36 cellular contexts compared by ENCODE assay signal in the genomic region with DNA sequence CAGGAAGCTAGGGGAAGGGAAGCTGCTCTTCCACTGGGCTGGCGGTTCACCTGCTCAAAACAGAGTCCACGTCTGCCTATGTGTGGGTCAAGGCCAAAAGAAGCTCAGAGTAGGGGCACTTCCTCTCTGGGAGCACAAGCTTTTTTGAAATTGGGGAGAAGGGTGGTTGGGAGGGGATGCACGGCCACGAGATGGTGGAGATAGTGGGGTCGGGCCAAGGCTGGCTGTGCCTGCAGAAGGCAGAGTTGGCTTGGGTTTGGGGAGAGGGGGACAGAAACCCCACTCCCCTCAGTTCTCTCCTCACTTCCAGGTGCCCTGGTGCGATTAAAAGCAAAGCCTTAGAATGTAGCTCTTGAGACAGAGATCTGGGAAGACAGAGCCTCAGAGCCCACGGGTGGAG. TPM values are rescaled to one million over a fixed set of nuclear protein-coding genes. Genes with fewer than 3 reads are reported as not detected.
"Had no signal": no experiment of that assay in that cellular context is flagged by ENCODE, and none has a peak within 500 bp of the region (broad histone marks: within the 10 kb centered on the region; RNA-seq: fewer than 3 reads in every experiment).

No MANE protein-coding gene starts in this region.

- H3K4me3 Mint-ChIP-seq: activated CD4-positive, alpha-beta memory T cell treated with anti-CD3 and anti-CD28 coated beads for 36 hours; activated CD4-positive, alpha-beta T cell treated with anti-CD3 and anti-CD28 coated beads for 36 hours; activated CD4-positive, alpha-beta T cell treated with anti-CD3 and anti-CD28 coated beads, Interleukin-2, amount 10 ng/mL, durations not matched to agents 24 days and 14 days; activated CD8-positive, alpha-beta memory T cell treated with anti-CD3 and anti-CD28 coated beads, Interleukin-2, amount 10 ng/mL, durations not matched to agents 7 days and 5 days; activated CD8-positive, alpha-beta T cell treated with anti-CD3 and anti-CD28 coated beads, Interleukin-2, amount 10 ng/mL, durations not matched to agents 7 days and 5 days; activated naive CD4-positive, alpha-beta T cell treated with anti-CD3 and anti-CD28 coated beads for 36 hours; activated naive CD4-positive, alpha-beta T cell treated with anti-CD3 and anti-CD28 coated beads, Interleukin-2, amount 50 U/mL, for 24 hours; activated naive CD8-positive, alpha-beta T cell treated with anti-CD3 and anti-CD28 coated beads for 36 hours; activated naive CD8-positive, alpha-beta T cell treated with anti-CD3 and anti-CD28 coated beads, Interleukin-2, amount 50 U/mL, for 24 hours; activated T-helper 1 cell treated with anti-CD3 and anti-CD28 coated beads, Interleukin-12 subunit alpha, Interleukin-12 subunit beta, Interleukin-2, Interleukin-4 antibody, amounts not matched to agents 30 ng/mL and 10 ng/mL and 1 ng/mL, durations not matched to agents 14 hours and 24 hours and 36 hours had no signal

- H3K4me1 Mint-ChIP-seq: activated CD4-positive, alpha-beta T cell treated with anti-CD3 and anti-CD28 coated beads for 36 hours; activated CD4-positive, alpha-beta T cell treated with anti-CD3 and anti-CD28 coated beads, Interleukin-2, amount 10 ng/mL, durations not matched to agents 24 days and 14 days; activated CD8-positive, alpha-beta memory T cell treated with anti-CD3 and anti-CD28 coated beads, Interleukin-2, amount 10 ng/mL, durations not matched to agents 7 days and 5 days; activated naive CD4-positive, alpha-beta T cell treated with anti-CD3 and anti-CD28 coated beads, Interleukin-2, amount 50 U/mL, for 24 hours; activated naive CD8-positive, alpha-beta T cell treated with anti-CD3 and anti-CD28 coated beads for 36 hours; activated naive CD8-positive, alpha-beta T cell treated with anti-CD3 and anti-CD28 coated beads, Interleukin-2, amount 50 U/mL, for 24 hours had no signal

- ATAC-seq: activated CD4-positive, alpha-beta T cell treated with anti-CD3 and anti-CD28 coated beads for 36 hours; activated CD8-positive, alpha-beta memory T cell treated with anti-CD3 and anti-CD28 coated beads, Interleukin-2, amount 10 ng/mL, durations not matched to agents 7 days and 5 days; activated CD8-positive, alpha-beta T cell treated with anti-CD3 and anti-CD28 coated beads, Interleukin-2, amount 10 ng/mL, durations not matched to agents 7 days and 5 days; activated naive CD8-positive, alpha-beta T cell treated with anti-CD3 and anti-CD28 coated beads, Interleukin-2, amount 50 U/mL, for 24 hours; body of pancreas; gastroesophageal sphincter; heart right ventricle had no signal

- H3K27ac Mint-ChIP-seq: activated CD4-positive, alpha-beta memory T cell treated with anti-CD3 and anti-CD28 coated beads for 36 hours; activated CD4-positive, alpha-beta T cell treated with anti-CD3 and anti-CD28 coated beads for 36 hours; activated CD4-positive, alpha-beta T cell treated with anti-CD3 and anti-CD28 coated beads, Interleukin-2, amount 10 ng/mL, durations not matched to agents 24 days and 14 days; activated CD8-positive, alpha-beta memory T cell treated with anti-CD3 and anti-CD28 coated beads, Interleukin-2, amount 10 ng/mL, durations not matched to agents 7 days and 5 days; activated CD8-positive, alpha-beta T cell treated with anti-CD3 and anti-CD28 coated beads, Interleukin-2, amount 10 ng/mL, durations not matched to agents 7 days and 5 days; activated naive CD4-positive, alpha-beta T cell treated with anti-CD3 and anti-CD28 coated beads for 36 hours; activated naive CD4-positive, alpha-beta T cell treated with anti-CD3 and anti-CD28 coated beads, Interleukin-2, amount 50 U/mL, for 24 hours; activated naive CD8-positive, alpha-beta T cell treated with anti-CD3 and anti-CD28 coated beads for 36 hours; activated naive CD8-positive, alpha-beta T cell treated with anti-CD3 and anti-CD28 coated beads, Interleukin-2, amount 50 U/mL, for 24 hours; activated T-helper 1 cell treated with anti-CD3 and anti-CD28 coated beads, Interleukin-12 subunit alpha, Interleukin-12 subunit beta, Interleukin-2, Interleukin-4 antibody, amounts not matched to agents 30 ng/mL and 10 ng/mL and 1 ng/mL, durations not matched to agents 14 hours and 24 hours and 36 hours; activated T-helper 2 cell treated with anti-CD3 and anti-CD28 coated beads, Interferon-gamma antibody, Interleukin-2, Interleukin-4, amounts not matched to agents 10 μg/mL and 5 μg/mL and 100 μg/mL, durations not matched to agents 14 hours and 24 hours and 36 hours had no signal

- DNase-seq: activated CD4-positive, alpha-beta memory T cell treated with anti-CD3 and anti-CD28 coated beads for 36 hours; activated CD4-positive, alpha-beta T cell treated with anti-CD3 and anti-CD28 coated beads for 36 hours; activated CD4-positive, alpha-beta T cell treated with anti-CD3 and anti-CD28 coated beads, Interleukin-2, amount 10 ng/mL, durations not matched to agents 24 days and 14 days; activated CD4-positive, CD25-positive, alpha-beta regulatory T cell; activated CD4-positive, CD25-positive, alpha-beta regulatory T cell treated with anti-CD3 and anti-CD28 coated beads, Interleukin-2, amount 50 U/mL, for 72 hours; activated CD8-positive, alpha-beta memory T cell treated with anti-CD3 and anti-CD28 coated beads, Interleukin-2, amount 10 ng/mL, durations not matched to agents 7 days and 5 days; activated CD8-positive, alpha-beta memory T cell treated with anti-CD3 and anti-CD28 coated beads, Interleukin-2, amount 50 U/mL, for 4 hours; activated CD8-positive, alpha-beta T cell treated with anti-CD3 and anti-CD28 coated beads, Interleukin-2, amount 10 ng/mL, durations not matched to agents 7 days and 5 days; activated effector memory CD4-positive, alpha-beta T cell treated with anti-CD3 and anti-CD28 coated beads, Interleukin-2, amount 50 U/mL, for 16 hours; activated naive CD4-positive, alpha-beta T cell treated with anti-CD3 and anti-CD28 coated beads for 36 hours; activated naive CD8-positive, alpha-beta T cell treated with anti-CD3 and anti-CD28 coated beads for 36 hours; activated naive CD8-positive, alpha-beta T cell treated with anti-CD3 and anti-CD28 coated beads, Interleukin-2, amount 50 U/mL, for 24 hours; activated T-cell treated with anti-CD3 and anti-CD28 coated beads, Interleukin-2, amount 50 U/mL, for 1 hour; activated T-cell treated with anti-CD3 and anti-CD28 coated beads, Interleukin-2, amount 50 U/mL, for 48 hours; adrenal gland; amygdala; aorta; body of pancreas; central memory CD4-positive, alpha-beta T cell; cerebellar nuclear complex; colonic mucosa; effector CD8-positive, alpha-beta T cell; esophagus squamous epithelium; foreskin melanocyte; heart right ventricle; T-helper 2 cell had no signal

- H3K27me3 ChIP-seq: body of pancreas had no signal

- H3K36me3 Mint-ChIP-seq: activated CD4-positive, alpha-beta memory T cell treated with anti-CD3 and anti-CD28 coated beads for 36 hours; activated CD8-positive, alpha-beta memory T cell treated with anti-CD3 and anti-CD28 coated beads, Interleukin-2, amount 10 ng/mL, durations not matched to agents 7 days and 5 days; activated naive CD4-positive, alpha-beta T cell treated with anti-CD3 and anti-CD28 coated beads, Interleukin-2, amount 50 U/mL, for 24 hours; activated naive CD8-positive, alpha-beta T cell treated with anti-CD3 and anti-CD28 coated beads for 36 hours had no signal

- H3K36me3 ChIP-seq: adrenal gland, colonic mucosa, esophagus squamous epithelium, gastroesophageal sphincter, heart right ventricle had no signal

- H3K4me3 ChIP-seq: adrenal gland, body of pancreas, colonic mucosa, esophagus squamous epithelium, gastroesophageal sphincter, heart right ventricle had no signal

- H3K27ac ChIP-seq: adrenal gland, body of pancreas, colonic mucosa, epithelial cell of prostate, esophagus squamous epithelium, gastroesophageal sphincter, heart right ventricle had no signal

- H3K9me3 ChIP-seq: adrenal gland, body of pancreas, colonic mucosa, esophagus squamous epithelium, gastroesophageal sphincter, heart right ventricle had no signal

- H3K9me3 Mint-ChIP-seq: activated CD4-positive, alpha-beta memory T cell treated with anti-CD3 and anti-CD28 coated beads for 36 hours; activated CD4-positive, alpha-beta T cell treated with anti-CD3 and anti-CD28 coated beads, Interleukin-2, amount 10 ng/mL, durations not matched to agents 24 days and 14 days; activated naive CD4-positive, alpha-beta T cell treated with anti-CD3 and anti-CD28 coated beads, Interleukin-2, amount 50 U/mL, for 24 hours; activated naive CD8-positive, alpha-beta T cell treated with anti-CD3 and anti-CD28 coated beads for 36 hours; activated naive CD8-positive, alpha-beta T cell treated with anti-CD3 and anti-CD28 coated beads, Interleukin-2, amount 50 U/mL, for 24 hours; activated T-helper 1 cell treated with anti-CD3 and anti-CD28 coated beads, Interleukin-12 subunit alpha, Interleukin-12 subunit beta, Interleukin-2, Interleukin-4 antibody, amounts not matched to agents 30 ng/mL and 10 ng/mL and 1 ng/mL, durations not matched to agents 14 hours and 24 hours and 36 hours; activated T-helper 2 cell treated with anti-CD3 and anti-CD28 coated beads, Interferon-gamma antibody, Interleukin-2, Interleukin-4, amounts not matched to agents 10 μg/mL and 5 μg/mL and 100 μg/mL, durations not matched to agents 14 hours and 24 hours and 36 hours had no signal

- H3K4me1 ChIP-seq: adrenal gland, colonic mucosa had no signal

RNA-seq across cellular contexts. Expression of gene NOS1, which starts 1.8 kb away (rescaled TPM):
- total RNA-seq: activated CD4-positive, alpha-beta memory T cell treated with anti-CD3 and anti-CD28 coated beads for 36 hours; activated CD4-positive, alpha-beta T cell treated with anti-CD3 and anti-CD28 coated beads for 36 hours; activated CD4-positive, alpha-beta T cell treated with anti-CD3 and anti-CD28 coated beads, Interleukin-2, amount 10 ng/mL, durations not matched to agents 24 days and 14 days; activated CD8-positive, alpha-beta memory T cell treated with anti-CD3 and anti-CD28 coated beads for 36 hours; activated CD8-positive, alpha-beta memory T cell treated with anti-CD3 and anti-CD28 coated beads, Interleukin-2, amount 10 ng/mL, durations not matched to agents 7 days and 5 days; activated CD8-positive, alpha-beta T cell treated with anti-CD3 and anti-CD28 coated beads, Interleukin-2, amount 10 ng/mL, durations not matched to agents 7 days and 5 days; activated naive CD8-positive, alpha-beta T cell treated with anti-CD3 and anti-CD28 coated beads for 36 hours; activated T-helper 1 cell treated with anti-CD3 and anti-CD28 coated beads, Interleukin-12 subunit alpha, Interleukin-12 subunit beta, Interleukin-2, Interleukin-4 antibody, amounts not matched to agents 30 ng/mL and 10 ng/mL and 1 ng/mL, durations not matched to agents 14 hours and 24 hours and 36 hours; activated T-helper 2 cell treated with anti-CD3 and anti-CD28 coated beads, Interferon-gamma antibody, Interleukin-2, Interleukin-4, amounts not matched to agents 10 μg/mL and 5 μg/mL and 100 μg/mL, durations not matched to agents 14 hours and 24 hours and 36 hours; endothelial cell of umbilical vein; fibroblast of villous mesenchyme; glomerular endothelial cell had no signal
- polyA plus RNA-seq: endothelial cell of umbilical vein, fibroblast of lung had no signal
